Comparison of ENCODE assay signal across 8 cellular contexts in the genomic region with DNA sequence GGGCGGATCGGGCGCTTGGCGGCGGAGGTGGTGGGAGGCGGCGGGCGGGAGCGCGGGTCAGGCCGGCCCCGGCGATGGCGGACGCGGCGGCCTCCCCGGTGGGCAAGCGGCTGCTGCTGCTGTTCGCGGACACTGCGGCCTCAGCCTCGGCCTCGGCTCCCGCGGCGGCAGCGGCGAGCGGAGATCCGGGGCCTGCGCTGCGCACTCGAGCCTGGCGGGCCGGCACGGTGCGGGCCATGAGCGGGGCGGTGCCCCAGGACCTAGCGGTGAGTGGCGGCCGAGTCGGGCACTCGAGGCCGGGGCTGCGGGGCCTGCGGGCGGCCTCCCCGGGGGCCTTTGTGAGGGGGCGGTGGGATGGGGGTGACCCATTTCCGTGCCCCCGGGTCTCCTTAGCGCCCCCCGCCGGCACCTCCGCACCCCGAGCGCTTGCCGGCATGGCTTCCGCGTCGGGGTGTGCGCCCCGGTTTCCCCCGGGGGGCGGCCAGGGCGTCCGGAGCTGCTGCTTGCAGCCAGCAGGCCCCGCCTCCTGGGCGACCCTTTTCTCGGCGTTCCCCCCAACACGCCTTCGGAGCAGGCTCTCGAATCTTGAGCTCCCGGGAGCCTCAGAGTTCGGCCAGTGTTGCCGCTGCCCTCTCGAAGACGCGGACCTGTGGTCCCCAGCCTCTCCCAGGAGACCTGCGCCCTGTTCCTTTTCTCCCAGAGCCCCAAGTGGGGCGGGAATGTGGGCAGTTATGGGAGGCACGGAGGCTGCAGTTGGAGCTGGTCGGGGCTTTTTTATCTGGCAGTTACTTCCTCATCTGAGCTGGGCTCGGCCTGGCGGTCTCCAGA. TPM values are rescaled to one million over a fixed set of nuclear protein-coding genes. Genes with fewer than 3 reads are reported as not detected.
DNase-seq lines count a peak whose midpoint lies in the region; ATAC-seq and TF ChIP-seq lines count a peak whose summit lies in the region.

No MANE protein-coding gene starts in this region.

- peak; percentile 40 for TF ChIP-seq CTCF in osteocyte (IDR thresholded peaks at IDR 0.05)
- peak in 3 of 6 experiments; percentile 15 to 54 (median 23) for TF ChIP-seq CTCF in thyroid gland (IDR thresholded peaks at IDR 0.05)

- H3K27me3 Mint-ChIP-seq in osteocyte (ENCODE audit: unreplicated experiment), result no peaks in the 10 kb centered on the region

- H3K9ac ChIP-seq in BLaER1 treated with 17β-estradiol and CSF1 and Interleukin-3, amounts not matched to agents 10 nM and 100 nM, result peak overlapping the region; percentile 97 to 100 (median 99)

- H3K9me3 Mint-ChIP-seq in osteocyte (ENCODE audit: unreplicated experiment), result no peaks in the 10 kb centered on the region

- H3K36me3 ChIP-seq in BLaER1 treated with 17β-estradiol and CSF1 and Interleukin-3, amounts not matched to agents 10 nM and 100 nM, result peaks cover 22 to 67% (median 56%) of the 10 kb centered on the region in 11 experiments
- H3K36me3 ChIP-seq in thyroid gland, result peaks cover 0 to 7% of the 10 kb centered on the region in 2 donors

- peak overlapping the region; percentile 83 to 100 (median 91) for H3K4me2 ChIP-seq in BLaER1 treated with 17β-estradiol and CSF1 and Interleukin-3, amounts not matched to agents 10 nM and 100 nM

- peaks cover 38% of the 10 kb centered on the region for H3K4me1 Mint-ChIP-seq in osteocyte (ENCODE audit: unreplicated experiment)

- H3K27me3 ChIP-seq in BLaER1 treated with 17β-estradiol and CSF1 and Interleukin-3, amounts not matched to agents 10 nM and 100 nM, result no peaks in the 10 kb centered on the region
- no peaks in the 10 kb centered on the region for H3K27me3 ChIP-seq in thyroid gland

- peak; percentile 57 for DNase-seq in activated gamma-delta T cell treated with anti-CD3 and anti-CD28 coated beads, Interleukin-2, amount 50 U/mL, for 16 hours (ENCODE audit: low read depth)
- peak; percentile 70 for DNase-seq in globus pallidus (ENCODE audit: low spot score)
- DNase-seq in osteocyte (ENCODE audit: extremely low spot score, unreplicated experiment), result no peak
- peak; percentile 56 to 61 for DNase-seq in thyroid gland

- peak overlapping the region; percentile 91 for H3K27ac Mint-ChIP-seq in osteocyte (ENCODE audit: unreplicated experiment)

- H3K9me3 ChIP-seq in BLaER1 treated with 17β-estradiol and CSF1 and Interleukin-3, amounts not matched to agents 10 nM and 100 nM (replicated peaks in 1 of 11), result peaks cover 10 to 28% (median 18%) of the 10 kb centered on the region in 11 experiments
- H3K9me3 ChIP-seq in thyroid gland, result no peaks in the 10 kb centered on the region

- peak overlapping the region; percentile 89 for H3K4me3 Mint-ChIP-seq in osteocyte (ENCODE audit: unreplicated experiment)

- peak; percentile 47 for TF ChIP-seq POLR2A in GM19193 (IDR thresholded peaks at IDR 0.05; ENCODE audit: extremely low read depth, insufficient read depth, insufficient read length)
- peak; percentile 41; the same call in 1 of the 2 replicates for TF ChIP-seq POLR2A in Raji (IDR thresholded peaks at IDR 0.05; ENCODE audit: insufficient read depth, low read depth, low read length)
- TF ChIP-seq POLR2A in thyroid gland (IDR thresholded peaks at IDR 0.05), result no peak

- H3K4me1 ChIP-seq in BLaER1 treated with 17β-estradiol and CSF1 and Interleukin-3, amounts not matched to agents 10 nM and 100 nM, result peaks cover 18 to 56% (median 27%) of the 10 kb centered on the region in 10 experiments
- peaks cover 21 to 25% of the 10 kb centered on the region in 2 donors for H3K4me1 ChIP-seq in thyroid gland

- peaks cover 10 to 72% (median 38%) of the 10 kb centered on the region in 11 experiments; a peak in 17 of 22 replicates for H4K20me1 ChIP-seq in BLaER1 treated with 17β-estradiol and CSF1 and Interleukin-3, amounts not matched to agents 10 nM and 100 nM

- H3K4me3 ChIP-seq in BLaER1 treated with 17β-estradiol and CSF1 and Interleukin-3, amounts not matched to agents 10 nM and 100 nM, result peak overlapping the region; percentile 86 to 97 (median 90)
- peak overlapping the region; percentile 41 to 96 (median 77) for H3K4me3 ChIP-seq in thyroid gland (replicated peaks in 1 of 3)

- H3K36me3 Mint-ChIP-seq in osteocyte (ENCODE audit: unreplicated experiment), result peaks cover 13% of the 10 kb centered on the region

- peak overlapping the region; percentile 94 to 100 (median 98) for H3K27ac ChIP-seq in BLaER1 treated with 17β-estradiol and CSF1 and Interleukin-3, amounts not matched to agents 10 nM and 100 nM
- peak overlapping the region; percentile 96 to 97 (median 96) for H3K27ac ChIP-seq in thyroid gland

- peak; percentile 35 for ATAC-seq in HG03439 (IDR thresholded peaks at IDR 0.05; ENCODE audit: unreplicated experiment)

- intact Hi-C loops in thyroid gland (cut with DNase I), result no loop called here

- WGBS in thyroid gland, 2 donors, result 0 to 3% methylated on average over 6 to 8 of the region's 88 CpGs

RNA-seq across cellular contexts. Expression of a gene that starts 0.5 kb away (rescaled TPM):
- 65.2 and 67.4 TPM in 2 replicates for total RNA-seq in osteocyte
- total RNA-seq in thyroid gland, result 10 to 100 TPM; 64.8 to 89.4 (median 75.6) TPM

RNA-seq across cellular contexts. Expression of a gene that starts 14.9 kb away (rescaled TPM):
- 45.6 and 45.7 TPM in 2 replicates for total RNA-seq in osteocyte
- 10 to 100 TPM; 17.8 to 32.4 (median 20.7) TPM for total RNA-seq in thyroid gland

RNA-seq across cellular contexts. Expression of a gene that starts 21.3 kb away (rescaled TPM):
- total RNA-seq in osteocyte (1.9 and 2.2 TPM in 2 replicates), thyroid gland (under 1 TPM in 1 of 4 donors, not detected in 3; 0.27 TPM)

Comparison
In these comparisons a context has a peak if more than half of its experiments do, and no peak if none do; other contexts are left out.
1. POLR2A ChIP-seq: peak in GM19193 (single experiment) and Raji (single experiment); none in thyroid gland (0 of 2).